ENCODE assay signal across 8 cellular contexts in the genomic region with DNA sequence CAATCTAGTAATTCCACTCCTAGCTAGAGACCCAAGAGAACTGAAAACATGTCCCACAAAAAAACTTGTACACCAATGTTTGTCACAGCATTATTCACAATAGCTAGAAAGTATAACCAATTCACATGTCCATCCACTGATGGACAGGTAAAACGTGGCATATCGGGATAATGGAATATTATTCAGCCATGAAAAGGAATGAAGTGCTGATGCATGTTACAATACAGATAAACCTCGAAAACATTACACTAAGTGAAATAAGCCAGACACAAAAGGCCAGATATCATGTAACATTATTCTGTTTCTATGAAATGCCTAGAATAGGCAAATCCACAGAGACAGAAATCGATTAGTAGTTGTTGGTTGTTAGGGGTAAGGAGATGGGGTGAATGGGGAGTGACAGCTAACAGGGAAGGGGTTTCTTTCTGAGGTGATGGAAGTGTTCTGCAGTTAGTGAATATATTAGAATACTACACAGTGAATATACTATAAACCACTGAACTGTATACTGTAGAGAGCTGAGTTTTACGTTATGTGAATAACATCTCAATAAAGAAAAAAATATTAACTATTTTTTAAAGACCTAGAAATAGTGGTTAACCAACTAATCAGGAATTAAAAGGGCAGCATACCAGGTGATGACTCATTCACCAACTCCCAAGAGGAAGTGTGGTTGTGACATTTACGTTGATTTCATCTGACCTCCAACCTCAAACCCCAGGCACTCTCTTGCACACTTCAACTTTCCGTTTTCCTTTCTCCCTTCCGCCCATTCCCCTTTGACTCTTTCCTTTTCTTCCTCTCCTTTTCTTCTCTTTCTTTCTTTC. TPM values are rescaled to one million over a fixed set of nuclear protein-coding genes. Genes with fewer than 3 reads are reported as not detected.
A peak's percentile ranks its signal among the peaks of the same experiment; 100 is the strongest.
DNase-seq lines count a peak whose midpoint lies in the region; ATAC-seq, FAIRE-seq and TF ChIP-seq lines count a peak whose summit lies in the region.

No MANE protein-coding gene starts in this region.

- H3K27ac Mint-ChIP-seq in stimulated activated effector memory CD8-positive, alpha-beta T cell treated with anti-CD3 and anti-CD28 coated beads, Interleukin-12 subunit alpha, Interleukin-12 subunit beta, amount 100 ng/mL, for 72 hours = no peak overlapping the region

- no peak overlapping the region for H3K27ac ChIP-seq in brain microvascular endothelial cell

- H3K36me3 ChIP-seq in brain microvascular endothelial cell (replicated peaks) = no peaks in the 10 kb centered on the region

- no peak for TF ChIP-seq CTCF in brain microvascular endothelial cell (IDR thresholded peaks at IDR 0.05; ENCODE audit: low read depth, low read length, missing control alignments)

- H3K4me1 Mint-ChIP-seq in stimulated activated effector memory CD8-positive, alpha-beta T cell treated with anti-CD3 and anti-CD28 coated beads, Interleukin-12 subunit alpha, Interleukin-12 subunit beta, amount 100 ng/mL, for 72 hours = peaks cover 31% of the 10 kb centered on the region

- in situ Hi-C loops in brain microvascular endothelial cell (cut with HindIII; ENCODE audit: low pct_ligation_motif_present, low sequenced_read_pairs) = no loop called here

- H3K36me3 Mint-ChIP-seq in stimulated activated effector memory CD8-positive, alpha-beta T cell treated with anti-CD3 and anti-CD28 coated beads, Interleukin-12 subunit alpha, Interleukin-12 subunit beta, amount 100 ng/mL, for 72 hours = no peaks in the 10 kb centered on the region

- peak; percentile 83 for DNase-seq in A172 (ENCODE audit: low spot score)
- DNase-seq in HTR-8/SVneo (ENCODE audit: insufficient read length, low spot score) = peak; percentile 63
- DNase-seq in brain microvascular endothelial cell = peak; percentile 25
- DNase-seq in stimulated activated effector memory CD8-positive, alpha-beta T cell treated with anti-CD3 and anti-CD28 coated beads, Interleukin-12 subunit alpha, Interleukin-12 subunit beta, amount 100 ng/mL, for 72 hours (ENCODE audit: low spot score in 2 of 2) = peak in 1 of 2 donors; percentile 51
- no peak for DNase-seq in NCI-H69 (lab: John Stamatoyannopoulos, UW)
- no peak for DNase-seq in activated effector memory CD4-positive, alpha-beta T cell treated with Interleukin-2 at 50 U/mL for 16 hours

- H3K4me3 Mint-ChIP-seq in stimulated activated effector memory CD8-positive, alpha-beta T cell treated with anti-CD3 and anti-CD28 coated beads, Interleukin-12 subunit alpha, Interleukin-12 subunit beta, amount 100 ng/mL, for 72 hours = no peak overlapping the region

- no peaks in the 10 kb centered on the region for H3K27me3 ChIP-seq in brain microvascular endothelial cell (replicated peaks)

- ATAC-seq in GM18870 (IDR thresholded peaks at IDR 0.05; ENCODE audit: unreplicated experiment) = peak; percentile 58
- ATAC-seq in stimulated activated effector memory CD8-positive, alpha-beta T cell treated with anti-CD3 and anti-CD28 coated beads, Interleukin-12 subunit alpha, Interleukin-12 subunit beta, amount 100 ng/mL, for 72 hours = peak; percentile 70
- ATAC-seq in activated CD4-positive, CD25-positive, alpha-beta regulatory T cell treated with anti-CD3 and anti-CD28 coated beads, Interleukin-2, amount 50 U/mL, for 24 hours = no peak

- H3K9me3 Mint-ChIP-seq in stimulated activated effector memory CD8-positive, alpha-beta T cell treated with anti-CD3 and anti-CD28 coated beads, Interleukin-12 subunit alpha, Interleukin-12 subunit beta, amount 100 ng/mL, for 72 hours = no peaks in the 10 kb centered on the region

- H3K4me3 ChIP-seq in brain microvascular endothelial cell (ENCODE audit: low read depth, low read length) = no peak overlapping the region

- peak; percentile 59 for FAIRE-seq in HTR-8/SVneo (lab: Jason Lieb, UNC)

RNA-seq across cellular contexts. Expression of gene GAS7, which starts 48.6 kb away (rescaled TPM):
- total RNA-seq in A172 (2014; rRNA removed; shearing (Covaris generic)) = 0.07 and 0.10 TPM in 2 replicates

Comparison
In these comparisons a context has a peak if more than half of its experiments do, and no peak if none do; other contexts are left out.
1. DNase-seq: peak in A172 (single experiment), HTR-8/SVneo (single experiment) and brain microvascular endothelial cell (single experiment); none in NCI-H69 (single experiment) and activated effector memory CD4-positive, alpha-beta T cell treated with Interleukin-2 at 50 U/mL for 16 hours (single experiment).
2. ATAC-seq: peak in GM18870 (single experiment) and stimulated activated effector memory CD8-positive, alpha-beta T cell treated with anti-CD3 and anti-CD28 coated beads, Interleukin-12 subunit alpha, Interleukin-12 subunit beta, amount 100 ng/mL, for 72 hours (single experiment); none in activated CD4-positive, CD25-positive, alpha-beta regulatory T cell treated with anti-CD3 and anti-CD28 coated beads, Interleukin-2, amount 50 U/mL, for 24 hours (0 of 2).